1 cellular context compared by ENCODE assay signal in genomic region chr4:155491336-155492131, GRCh38.
TF ChIP-seq lines count a peak whose summit lies in the region.

No MANE protein-coding gene starts in this region.

TF ChIP-seq in HepG2, 621 proteins besides CTCF, POLR2A, EP300 and RAD21 (continued from another document):
- TF ChIP-seq NFAT5 (CRISPR knock-in tag; IDR thresholded peaks at IDR 0.05) (no peak), ISL2 (CRISPR knock-in tag; IDR thresholded peaks at IDR 0.05) (no peak)
